In genomic region chr16:2455081-2455845, GRCh38 we compare ENCODE assay signal across 37 cellular contexts. TPM values are rescaled to one million over a fixed set of nuclear protein-coding genes. Genes with fewer than 3 reads are reported as not detected.
"Had no signal": no experiment of that assay in that cellular context is flagged by ENCODE, and none has a peak within 500 bp of the region (broad histone marks: within the 10 kb centered on the region; RNA-seq: fewer than 3 reads in every experiment).

No MANE protein-coding gene starts in this region.

- DNase-seq: activated CD4-positive, alpha-beta T cell treated with anti-CD3 and anti-CD28 coated beads, Interleukin-2, amount 50 U/mL, for 1 hour; activated CD4-positive, CD25-positive, alpha-beta regulatory T cell treated with anti-CD3 and anti-CD28 coated beads, Interleukin-2, amount 50 U/mL, for 72 hours; activated CD8-positive, alpha-beta T cell treated with anti-CD3 and anti-CD28 coated beads for 36 hours; activated gamma-delta T cell treated with Interleukin-2 at 50 U/mL for 16 hours; activated T-cell treated with anti-CD3 and anti-CD28 coated beads, Interleukin-2, amount 50 U/mL, for 4 hours; amniotic stem cell; brain microvascular endothelial cell; cortex of kidney; effector memory CD8-positive, alpha-beta T cell; erythroblast; gastrocnemius medialis; islet precursor cell; left cardiac atrium; left ventricle myocardium superior; mucosa of descending colon; retina; sigmoid colon; small intestine; stimulated activated CD4-positive, alpha-beta T cell treated with anti-CD3 and anti-CD28 coated beads, Interleukin-1b, Interleukin-23, amount 100 ng/mL, for 48 hours; stimulated activated CD4-positive, alpha-beta T cell treated with anti-CD3 and anti-CD28 coated beads, Interleukin-4, amount 100 ng/mL, for 4 hours; stimulated activated CD8-positive, alpha-beta memory T cell treated with anti-CD3 and anti-CD28 coated beads, Interleukin-4, amount 100 ng/mL, for 48 hours; stomach; T-helper 17 cell; T1000; thyroid gland; WERI-Rb-1 had no signal

- H3K4me2 ChIP-seq: hepatocyte had no signal

- ATAC-seq: activated CD8-positive, alpha-beta T cell treated with anti-CD3 and anti-CD28 coated beads for 36 hours; activated T-cell treated with anti-CD3 and anti-CD28 coated beads, Interleukin-2, amount 50 U/mL, for 4 hours; activated T-helper 17 cell treated with anti-CD3 and anti-CD28 coated beads, Interleukin-2, amount 50 U/mL, for 72 hours; effector memory CD8-positive, alpha-beta T cell; gastrocnemius medialis; left cardiac atrium; left ventricle myocardium superior; mucosa of descending colon; natural killer cell treated with Interleukin-12 subunit alpha and Interleukin-12 subunit beta and Interleukin-15 and Interleukin-18, amount 100 ng/mL, for 72 hours; stimulated activated memory B cell treated with anti-CD40 and anti-IgM and Interleukin-4, amounts not matched to agents 10 μg/mL and 1 μg/mL and 100 μg/mL, for 72 hours; T-helper 17 cell; upper lobe of right lung had no signal

- H2AFZ ChIP-seq: hepatocyte had no signal

- H3K4me3 ChIP-seq: gastrocnemius medialis, hepatocyte, mucosa of descending colon, ovary, prostate gland, sigmoid colon, stomach, thyroid gland, upper lobe of right lung had no signal

- FAIRE-seq: astrocyte, small intestine had no signal

- H3K79me2 ChIP-seq: hepatocyte had no signal

- H3K4me1 ChIP-seq: prostate gland had no signal

- H3K27ac ChIP-seq: brain microvascular endothelial cell, gastrocnemius medialis, hepatocyte, neutrophil, ovary, prostate gland, sigmoid colon, stomach, thyroid gland, upper lobe of right lung, WERI-Rb-1 had no signal

- H3K27me3 ChIP-seq: brain microvascular endothelial cell, gastrocnemius medialis, hepatocyte, neutrophil, ovary, sigmoid colon, stomach, thyroid gland, upper lobe of right lung had no signal

- H3K36me3 ChIP-seq: gastrocnemius medialis, ovary, thyroid gland, upper lobe of right lung had no signal

- H3K9me3 ChIP-seq: gastrocnemius medialis, mucosa of descending colon, neutrophil, ovary, prostate gland, sigmoid colon, stomach, thyroid gland, upper lobe of right lung had no signal

RNA-seq across cellular contexts. Expression of gene TEDC2, which starts 4.6 kb away (rescaled TPM):
- total RNA-seq: mesenteric fat pad, upper lobe of right lung had no signal

RNA-seq across cellular contexts. Expression of gene NTN3, which starts 15.8 kb away (rescaled TPM):
- total RNA-seq: activated CD8-positive, alpha-beta T cell treated with anti-CD3 and anti-CD28 coated beads for 36 hours; activated T-cell treated with anti-CD3 and anti-CD28 coated beads, Interleukin-2, amount 50 U/mL, for 4 hours; gastrocnemius medialis; mesenteric fat pad; myocyte; natural killer cell treated with Interleukin-12 subunit alpha and Interleukin-12 subunit beta and Interleukin-15 and Interleukin-18, amount 100 ng/mL, for 72 hours; T-helper 17 cell; upper lobe of right lung had no signal
- polyA plus RNA-seq: stomach had no signal
